7 cellular contexts compared by ENCODE assay signal in genomic region chr12:90311561-90311960, GRCh38.
"Had no signal": no experiment of that assay in that cellular context is flagged by ENCODE, and none has a peak within 500 bp of the region (broad histone marks: within the 10 kb centered on the region; RNA-seq: fewer than 3 reads in every experiment).

No MANE protein-coding gene starts in this region.

- H3K4me1 ChIP-seq: HAP-1 had no signal

- H3K36me3 ChIP-seq: HAP-1 had no signal

- H3K27ac Mint-ChIP-seq: HFFc6 had no signal

- H3K9me3 Mint-ChIP-seq: HFFc6 had no signal

- H3K4me3 ChIP-seq: HAP-1, K562 had no signal

- DNase-seq: GOT3, H7, HFFc6, IMR-90 had no signal

- H3K4me3 Mint-ChIP-seq: HFFc6 had no signal

- ATAC-seq: HCT116, K562 had no signal

- H3K9me3 ChIP-seq: HAP-1 had no signal
